In the genomic region with DNA sequence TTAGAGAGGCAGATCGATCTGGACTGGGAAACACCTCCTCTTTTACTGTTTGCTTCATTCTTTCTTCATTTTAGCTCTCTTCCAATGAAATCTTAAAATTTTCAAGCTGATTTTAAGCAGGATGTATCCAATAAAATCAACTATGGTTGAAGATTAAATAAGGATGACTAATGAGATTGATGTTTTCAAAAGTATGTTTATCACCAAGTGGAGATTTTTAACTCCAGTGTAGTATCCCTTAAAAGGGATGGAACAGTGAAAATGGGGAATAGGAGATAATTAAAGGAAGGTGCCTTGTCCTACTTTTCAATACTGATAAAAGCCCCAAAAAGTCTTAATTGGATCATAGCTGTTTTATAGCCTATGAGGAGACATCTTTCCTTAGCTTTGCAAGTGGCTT, we compare ENCODE assay signal across 20 cellular contexts. TPM values are rescaled to one million over a fixed set of nuclear protein-coding genes. Genes with fewer than 3 reads are reported as not detected.
"Had no signal": no experiment of that assay in that cellular context is flagged by ENCODE, and none has a peak within 500 bp of the region (broad histone marks: within the 10 kb centered on the region; RNA-seq: fewer than 3 reads in every experiment).

No MANE protein-coding gene starts in this region.

- H2AFZ ChIP-seq: neural progenitor cell, parathyroid adenoma had no signal

- H3K4me3 ChIP-seq: ascending aorta, cardiac muscle cell, neural progenitor cell, skin epidermis, stomach, thyroid gland had no signal

- H3K9me3 ChIP-seq: ascending aorta, stomach, thyroid gland had no signal

- H3K27ac ChIP-seq: ascending aorta, cardiac muscle cell, neural progenitor cell, parathyroid adenoma, thyroid gland, VCaP had no signal

- H3K4me2 ChIP-seq: neural progenitor cell had no signal

- H3K4me1 ChIP-seq: ascending aorta, neural progenitor cell, parathyroid adenoma, thyroid gland had no signal

- H3K79me2 ChIP-seq: parathyroid adenoma had no signal

- FAIRE-seq: urothelium cell line had no signal

- DNase-seq: activated CD4-positive, alpha-beta memory T cell treated with anti-CD3 and anti-CD28 coated beads, Interleukin-2, amount 10 ng/mL, durations not matched to agents 7 days and 5 days; activated CD8-positive, alpha-beta memory T cell treated with anti-CD3 and anti-CD28 coated beads, Interleukin-2, amount 50 U/mL, for 4 hours; activated naive CD8-positive, alpha-beta T cell treated with anti-CD3 and anti-CD28 coated beads, Interleukin-2, amount 10 ng/mL, durations not matched to agents 7 days and 5 days; hippocampal formation; kidney glomerular epithelial cell; stomach; T1000; thyroid gland had no signal

- H3K36me3 ChIP-seq: ascending aorta, cardiac muscle cell, neural progenitor cell, stomach, thyroid gland had no signal

- H3K27me3 ChIP-seq: ascending aorta, neural progenitor cell, stomach, thyroid gland had no signal

RNA-seq across cellular contexts. Expression of gene LIPF, which starts 11.6 kb away (rescaled TPM):
- total RNA-seq: activated CD4-positive, alpha-beta memory T cell treated with anti-CD3 and anti-CD28 coated beads, Interleukin-2, amount 10 ng/mL, durations not matched to agents 7 days and 5 days; activated naive CD8-positive, alpha-beta T cell treated with anti-CD3 and anti-CD28 coated beads, Interleukin-2, amount 10 ng/mL, durations not matched to agents 7 days and 5 days; cardiac muscle cell; endothelial cell of umbilical vein; lower leg skin; mesothelial cell of epicardium; renal cortical epithelial cell; thyroid gland had no signal
- polyA plus RNA-seq: cardiac muscle cell, endothelial cell of umbilical vein had no signal

RNA-seq across cellular contexts. Expression of gene LIPK, which starts 53.4 kb away (rescaled TPM):
- total RNA-seq: activated CD4-positive, alpha-beta memory T cell treated with anti-CD3 and anti-CD28 coated beads, Interleukin-2, amount 10 ng/mL, durations not matched to agents 7 days and 5 days; activated naive CD8-positive, alpha-beta T cell treated with anti-CD3 and anti-CD28 coated beads, Interleukin-2, amount 10 ng/mL, durations not matched to agents 7 days and 5 days; ascending aorta; cardiac muscle cell; endothelial cell of umbilical vein; mesothelial cell of epicardium; myocyte; renal cortical epithelial cell; stomach; thyroid gland had no signal
- polyA plus RNA-seq: cardiac muscle cell, endothelial cell of umbilical vein, stomach had no signal
